ENCODE assay signal across 8 cellular contexts in genomic region chr4:72701987-72702819, GRCh38.
DNase-seq lines count a peak whose midpoint lies in the region; ATAC-seq and TF ChIP-seq lines count a peak whose summit lies in the region.

No MANE protein-coding gene starts in this region.

- no peak overlapping the region for H2AK5ac ChIP-seq in mesendoderm (ENCODE audit: low read length)

- H3K18ac ChIP-seq in mesendoderm (ENCODE audit: low read length): no peak overlapping the region

- H3K27me3 ChIP-seq in KMS-11 (ENCODE audit: insufficient read depth, low read depth) (no peaks in the 10 kb centered on the region), mesendoderm (ENCODE audit: insufficient read depth, low read length, poor library complexity) (no peaks in the 10 kb centered on the region)

- H3K9ac ChIP-seq in KMS-11 (peak overlapping the region; percentile 33; the same call in 1 of the 2 replicates), SK-N-MC (ENCODE audit: insufficient read length) (peak overlapping the region; percentile 65), mesendoderm (ENCODE audit: low read length) (no peak overlapping the region)

- no peak overlapping the region for H2BK15ac ChIP-seq in mesendoderm (replicated peaks; ENCODE audit: low read depth)

- H3K79me2 ChIP-seq in KMS-11 (ENCODE audit: insufficient read depth, low read depth): no peaks in the 10 kb centered on the region
- H3K79me2 ChIP-seq in mesendoderm (ENCODE audit: control insufficient read depth, insufficient read depth, low read length): no peaks in the 10 kb centered on the region

- H3K36me3 ChIP-seq in KMS-11 (ENCODE audit: insufficient read depth) (no peaks in the 10 kb centered on the region), SK-N-MC (ENCODE audit: insufficient read depth, low read length) (no peaks in the 10 kb centered on the region), mesendoderm (ENCODE audit: control insufficient read depth, insufficient read depth, low read length) (no peaks in the 10 kb centered on the region), urinary bladder (ENCODE audit: insufficient read depth) (no peaks in the 10 kb centered on the region)

- TF ChIP-seq CTCF in KMS-11 (conservative IDR thresholded peaks at IDR 0.05; ENCODE audit: low read depth, low read length): peak; percentile 89

- H3K23ac ChIP-seq in mesendoderm (ENCODE audit: low read length): no peak overlapping the region

- H3K27ac ChIP-seq in KMS-11: no peak overlapping the region
- H3K27ac ChIP-seq in SK-N-MC: no peak overlapping the region
- no peak overlapping the region for H3K27ac ChIP-seq in mesendoderm (ENCODE audit: low read depth, low read length)
- H3K27ac ChIP-seq in urinary bladder (ENCODE audit: low read depth): no peak overlapping the region

- peaks cover 7% of the 10 kb centered on the region for H3K4me1 ChIP-seq in KMS-11 (ENCODE audit: low read depth, poor library complexity, severe bottlenecking)
- no peaks in the 10 kb centered on the region for H3K4me1 ChIP-seq in mesendoderm (ENCODE audit: control insufficient read depth, low read depth, low read length)
- H3K4me1 ChIP-seq in urinary bladder (ENCODE audit: insufficient read depth): no peaks in the 10 kb centered on the region

- H2AFZ ChIP-seq in KMS-11 (ENCODE audit: low read depth): peak overlapping the region; percentile 88

- peak; percentile 60 for ATAC-seq in GM21825 (IDR thresholded peaks at IDR 0.05; ENCODE audit: unreplicated experiment)

- H4K8ac ChIP-seq in mesendoderm (ENCODE audit: low read depth, low read length): no peak overlapping the region

- H3K4me2 ChIP-seq in KMS-11 (peak overlapping the region; percentile 53), mesendoderm (ENCODE audit: low read length) (no peak overlapping the region)

- no peaks in the 10 kb centered on the region for H3K9me3 ChIP-seq in SK-N-MC (ENCODE audit: low read depth, low read length)

- peak overlapping the region; percentile 92 for H3K4me3 ChIP-seq in KMS-11 (IDR thresholded peaks at IDR 0.05; ENCODE audit: insufficient read depth, low read depth, low read length)
- peak overlapping the region; percentile 76 for H3K4me3 ChIP-seq in SK-N-MC
- H3K4me3 ChIP-seq in mesendoderm (ENCODE audit: low read length): no peak overlapping the region
- peak overlapping the region; percentile 16 for H3K4me3 ChIP-seq in urinary bladder (ENCODE audit: low read depth, low read length)

- no peak overlapping the region for H2BK120ac ChIP-seq in mesendoderm (ENCODE audit: low read depth, low read length)

- no peaks in the 10 kb centered on the region for H4K20me1 ChIP-seq in KMS-11 (ENCODE audit: insufficient read depth)

- H3K56ac ChIP-seq in mesendoderm (ENCODE audit: low read length): no peak overlapping the region

- WGBS in mesendoderm (ENCODE audit: extremely low coverage, insufficient coverage, low lambda C conversion rate): no CpG with 5 or more reads among the region's 7 CpGs
- WGBS in urinary bladder: 26% methylated on average over 7 of the region's 7 CpGs

- no peak overlapping the region for H2BK5ac ChIP-seq in mesendoderm (ENCODE audit: low read length)

- no peak overlapping the region for H4K5ac ChIP-seq in mesendoderm (ENCODE audit: low read length)

- peak; percentile 4 for DNase-seq in activated T-cell treated with anti-CD3 and anti-CD28 coated beads for 4 hours
- no peak for DNase-seq in activated T-cell treated with anti-CD3 and anti-CD28 coated beads, Interleukin-2, amount 50 U/mL, for 1 hour
- DNase-seq in SK-N-MC (ENCODE audit: low read depth, low spot score): peak; percentile 32
- peak; percentile 39 to 66 for DNase-seq in dermis microvascular lymphatic vessel endothelial cell (ENCODE audit: low read depth in 2 of 2)
- peak; percentile 69 for DNase-seq in mesendoderm

- no peak overlapping the region for H3K4ac ChIP-seq in mesendoderm (ENCODE audit: low read depth, low read length)

- H3K79me1 ChIP-seq in mesendoderm (ENCODE audit: low read length): no peaks in the 10 kb centered on the region
